ENCODE assay signal across 1 cellular context in genomic region chr19:49502866-49503581, GRCh38.
A peak's percentile ranks its signal among the peaks of the same experiment; 100 is the strongest.
TF ChIP-seq lines count a peak whose summit lies in the region.

No MANE protein-coding gene starts in this region.

TF ChIP-seq in HEK293, 187 proteins besides CTCF, POLR2A, EP300 and RAD21 (continued from another document and continues in another):
- no peak for TF ChIP-seq ZNF280D (tag by site-specific recombination; IDR thresholded peaks at IDR 0.05)
- no peak for TF ChIP-seq ZNF239 (tag by site-specific recombination; IDR thresholded peaks at IDR 0.05)
- TF ChIP-seq ZNF132 (tag by site-specific recombination; IDR thresholded peaks at IDR 0.05; ENCODE audit: borderline replicate concordance) = no peak
- TF ChIP-seq ZNF621 (tag by site-specific recombination; IDR thresholded peaks at IDR 0.05) = no peak
- TF ChIP-seq ZNF843 (tag by site-specific recombination; IDR thresholded peaks at IDR 0.05) = no peak
- TF ChIP-seq BCL6B (tag by site-specific recombination; IDR thresholded peaks at IDR 0.05) = no peak
- TF ChIP-seq ZNF24 (tag by site-specific recombination; IDR thresholded peaks at IDR 0.05) = 0 out of 2 replicates have a peak, but pooled peaks have one; percentile 78
- TF ChIP-seq REPIN1 (tag by site-specific recombination; IDR thresholded peaks at IDR 0.05; ENCODE audit: low read depth) = no peak
- TF ChIP-seq ZNF530 (tag by site-specific recombination; IDR thresholded peaks at IDR 0.05; ENCODE audit: low read depth) = no peak
- TF ChIP-seq WT1 (tag by site-specific recombination; IDR thresholded peaks at IDR 0.05) = no peak
- TF ChIP-seq ZNF274 (IDR thresholded peaks at IDR 0.05; ENCODE audit: low read length) = no peak
- no peak for TF ChIP-seq ZNF274 (tag by site-specific recombination; IDR thresholded peaks at IDR 0.05; ENCODE audit: borderline replicate concordance)
- TF ChIP-seq ZNF561 (tag by site-specific recombination; IDR thresholded peaks at IDR 0.05; ENCODE audit: borderline replicate concordance) = peak; percentile 40; the same call in 1 of the 2 replicates
- TF ChIP-seq ZNF830 (tag by site-specific recombination; IDR thresholded peaks at IDR 0.05; ENCODE audit: low read depth) = no peak
- TF ChIP-seq ZNF169 (tag by site-specific recombination; IDR thresholded peaks at IDR 0.05) = no peak
- no peak for TF ChIP-seq TSHZ1 (tag by site-specific recombination; IDR thresholded peaks at IDR 0.05; ENCODE audit: borderline replicate concordance)
- no peak for TF ChIP-seq ZNF184 (tag by site-specific recombination; IDR thresholded peaks at IDR 0.05)
- TF ChIP-seq ZBTB20 (tag by site-specific recombination; IDR thresholded peaks at IDR 0.05) = peak; percentile 92
- no peak for TF ChIP-seq ZNF513 (tag by site-specific recombination; IDR thresholded peaks at IDR 0.05)
- no peak for TF ChIP-seq TRIM28 (IDR thresholded peaks at IDR 0.05; ENCODE audit: borderline replicate concordance, low read length)
- no peak for TF ChIP-seq YY1 (tag by site-specific recombination; IDR thresholded peaks at IDR 0.05)
- TF ChIP-seq ZNF335 (tag by site-specific recombination; conservative IDR thresholded peaks at IDR 0.05) = peak; percentile 90
- no peak for TF ChIP-seq TCF7L2 (IDR thresholded peaks at IDR 0.05; ENCODE audit: borderline replicate concordance, low read depth, low read length)
- no peak for TF ChIP-seq KLF16 (tag by site-specific recombination; IDR thresholded peaks at IDR 0.05)
- no peak for TF ChIP-seq ZNF624 (tag by site-specific recombination; IDR thresholded peaks at IDR 0.05)
- TF ChIP-seq ZNF580 (tag by site-specific recombination; IDR thresholded peaks at IDR 0.05) = no peak
- no peak for TF ChIP-seq ZFP41 (tag by site-specific recombination; IDR thresholded peaks at IDR 0.05; ENCODE audit: borderline replicate concordance)
- TF ChIP-seq SCRT2 (tag by site-specific recombination; IDR thresholded peaks at IDR 0.05) = peak; percentile 38; the same call in 1 of the 2 replicates
- no peak; the same call in 1 of the 2 replicates for TF ChIP-seq ZSCAN4 (tag by site-specific recombination; IDR thresholded peaks at IDR 0.05)
- TF ChIP-seq INSM2 (tag by site-specific recombination; IDR thresholded peaks at IDR 0.05) = no peak
- 0 out of 2 replicates have a peak, but pooled peaks have one; percentile 15 for TF ChIP-seq ZIC2 (tag by site-specific recombination; IDR thresholded peaks at IDR 0.05)
- no peak for TF ChIP-seq AEBP2 (tag by site-specific recombination; IDR thresholded peaks at IDR 0.05; ENCODE audit: borderline replicate concordance)
- TF ChIP-seq REST (tag by site-specific recombination; IDR thresholded peaks at IDR 0.05) = peak; percentile 26; the same call in 1 of the 2 replicates
- TF ChIP-seq RBAK (tag by site-specific recombination; IDR thresholded peaks at IDR 0.05) = no peak
- TF ChIP-seq ZNF596 (tag by site-specific recombination; IDR thresholded peaks at IDR 0.05) = no peak
- TF ChIP-seq OVOL3 (tag by site-specific recombination; IDR thresholded peaks at IDR 0.05) = no peak
- TF ChIP-seq ZNF791 (tag by site-specific recombination; IDR thresholded peaks at IDR 0.05) = no peak
- TF ChIP-seq ZNF623 (tag by site-specific recombination; IDR thresholded peaks at IDR 0.05) = no peak
